1 cellular context compared by ENCODE assay signal in genomic region chr18:76099931-76100457, GRCh38.
TF ChIP-seq lines count a peak whose summit lies in the region.

No MANE protein-coding gene starts in this region.

TF ChIP-seq in GM23338, 12 proteins besides CTCF, POLR2A, EP300 and RAD21 (continued from another document):
- TF ChIP-seq REST (IDR thresholded peaks at IDR 0.05; ENCODE audit: unreplicated experiment), result no peak
- no peak for TF ChIP-seq ZNF114 (CRISPR knock-in tag; IDR thresholded peaks at IDR 0.05)
- no peak for TF ChIP-seq ZNF462 (CRISPR knock-in tag; IDR thresholded peaks at IDR 0.05)
- no peak for TF ChIP-seq EZH2phosphoT487 (IDR thresholded peaks at IDR 0.05; ENCODE audit: unreplicated experiment)
- no peak for TF ChIP-seq STAT1 (IDR thresholded peaks at IDR 0.05; ENCODE audit: unreplicated experiment)
- no peak for TF ChIP-seq POLR2AphosphoS5 (IDR thresholded peaks at IDR 0.05; ENCODE audit: low read depth)
- TF ChIP-seq JUNB (IDR thresholded peaks at IDR 0.05; ENCODE audit: unreplicated experiment), result no peak
- no peak for TF ChIP-seq CREB1 (CRISPR knock-in tag; IDR thresholded peaks at IDR 0.05; ENCODE audit: low read depth)
- TF ChIP-seq NANOG (IDR thresholded peaks at IDR 0.05; ENCODE audit: borderline replicate concordance), result no peak
TF ChIP-seq in GM23338: peak in this region for 0.
